In genomic region chrX:27442392-27442791, GRCh38 we compare ENCODE assay signal across 16 cellular contexts. TPM values are rescaled to one million over a fixed set of nuclear protein-coding genes. Genes with fewer than 3 reads are reported as not detected.
"Had no signal": no experiment of that assay in that cellular context is flagged by ENCODE, and none has a peak within 500 bp of the region (broad histone marks: within the 10 kb centered on the region; RNA-seq: fewer than 3 reads in every experiment).

No MANE protein-coding gene starts in this region.

RNA-seq across cellular contexts. Expression of gene PPP4R3C, which starts 20.7 kb away (rescaled TPM):
- total RNA-seq: esophagus squamous epithelium; foreskin keratinocyte; kidney; left cardiac atrium; left ventricle myocardium inferior; lower lobe of right lung; natural killer cell treated with Interleukin-12 subunit alpha and Interleukin-12 subunit beta and Interleukin-15 and Interleukin-18, amount 100 ng/mL, for 72 hours; occipital lobe; pancreas; progenitor cell of endocrine pancreas; right cardiac atrium; stomach; thoracic aorta; transverse colon; ureter had no signal
- polyA plus RNA-seq: foreskin keratinocyte, pancreas, right cardiac atrium, small intestine, stomach had no signal
